Comparison of ENCODE assay signal across 1 cellular context in the genomic region with DNA sequence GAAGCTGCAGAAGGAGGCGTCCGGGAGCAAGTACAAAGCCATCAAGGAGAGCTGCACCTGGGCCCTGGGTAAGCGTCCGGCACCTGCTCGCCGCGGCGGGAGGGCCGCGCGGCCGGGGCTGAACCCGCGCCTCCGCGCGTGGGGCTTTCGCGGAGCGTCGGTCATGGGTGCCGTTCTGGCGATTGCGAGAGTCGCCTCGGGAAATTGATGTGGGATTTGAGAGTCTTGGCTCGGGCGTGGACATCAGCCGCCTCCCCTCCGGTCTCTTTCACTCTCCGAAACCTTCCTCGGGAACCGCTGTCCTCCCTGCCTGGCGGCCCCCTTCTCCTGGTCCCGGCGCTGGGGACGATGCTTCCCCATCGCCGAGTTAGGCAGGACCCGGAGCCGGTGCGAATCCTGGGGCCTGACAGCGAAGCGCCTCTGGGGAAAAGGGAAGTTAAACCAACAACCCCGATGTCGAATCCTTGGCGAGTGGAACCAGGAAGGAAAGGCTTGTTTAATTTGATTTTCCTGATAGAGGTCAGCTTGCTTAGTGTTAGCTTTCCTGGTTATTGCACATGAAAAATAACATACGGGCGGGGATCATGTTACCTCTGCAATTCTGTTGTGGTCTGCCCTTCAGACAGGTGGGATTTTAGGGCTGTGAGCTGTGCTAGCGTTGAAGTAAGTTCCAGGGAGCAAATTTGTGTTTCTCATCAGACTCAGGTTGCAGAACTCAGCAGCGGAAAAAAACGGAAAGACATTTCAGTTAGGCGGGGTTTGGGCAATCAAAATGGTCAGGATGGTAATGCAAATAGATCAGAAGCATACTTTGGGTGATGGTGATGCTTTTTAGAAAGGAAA.
A peak's percentile ranks its signal among the peaks of the same experiment; 100 is the strongest.
TF ChIP-seq lines count a peak whose summit lies in the region.

No MANE protein-coding gene starts in this region.

TF ChIP-seq in HepG2, 621 proteins besides CTCF, POLR2A, EP300 and RAD21 (continued from another document and continues in another):
- TF ChIP-seq, protein P1, sequence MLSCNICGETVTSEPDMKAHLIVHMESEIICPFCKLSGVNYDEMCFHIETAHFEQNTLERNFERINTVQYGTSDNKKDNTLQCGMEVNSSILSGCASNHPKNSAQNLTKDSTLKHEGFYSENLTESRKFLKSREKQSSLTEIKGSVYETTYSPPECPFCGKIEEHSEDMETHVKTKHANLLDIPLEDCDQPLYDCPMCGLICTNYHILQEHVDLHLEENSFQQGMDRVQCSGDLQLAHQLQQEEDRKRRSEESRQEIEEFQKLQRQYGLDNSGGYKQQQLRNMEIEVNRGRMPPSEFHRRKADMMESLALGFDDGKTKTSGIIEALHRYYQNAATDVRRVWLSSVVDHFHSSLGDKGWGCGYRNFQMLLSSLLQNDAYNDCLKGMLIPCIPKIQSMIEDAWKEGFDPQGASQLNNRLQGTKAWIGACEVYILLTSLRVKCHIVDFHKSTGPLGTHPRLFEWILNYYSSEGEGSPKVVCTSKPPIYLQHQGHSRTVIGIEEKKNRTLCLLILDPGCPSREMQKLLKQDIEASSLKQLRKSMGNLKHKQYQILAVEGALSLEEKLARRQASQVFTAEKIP (CRISPR knock-in tag; IDR thresholded peaks at IDR 0.05; ENCODE audit: borderline replicate concordance): no peak
- TF ChIP-seq ZNF510 (CRISPR knock-in tag; IDR thresholded peaks at IDR 0.05; ENCODE audit: low read depth) (no peak), RBAK (CRISPR knock-in tag; IDR thresholded peaks at IDR 0.05) (no peak), PAF1 (CRISPR knock-in tag; IDR thresholded peaks at IDR 0.05) (no peak), EZH2 (conservative IDR thresholded peaks at IDR 0.05; ENCODE audit: low read depth, low read length) (peak; percentile 84), ZNF12 (CRISPR knock-in tag; IDR thresholded peaks at IDR 0.05) (no peak), ZNF891 (CRISPR knock-in tag; IDR thresholded peaks at IDR 0.05) (no peak), ZNF678 (CRISPR knock-in tag; IDR thresholded peaks at IDR 0.05) (no peak), ZNF792 (CRISPR knock-in tag; IDR thresholded peaks at IDR 0.05) (0 out of 2 replicates have a peak, but pooled peaks have one; percentile 14), JUND (CRISPR knock-in tag; IDR thresholded peaks at IDR 0.05) (peak; percentile 19; the same call in 1 of the 2 replicates), TBL1XR1 (IDR thresholded peaks at IDR 0.05; ENCODE audit: borderline replicate concordance, low read length, partially characterized antibody) (no peak), NCOA1 (CRISPR knock-in tag; IDR thresholded peaks at IDR 0.05) (no peak; the same call in 1 of the 2 replicates), ZNF687 (CRISPR knock-in tag; IDR thresholded peaks at IDR 0.05) (peak; percentile 64; the same call in 1 of the 2 replicates), ZNF234 (CRISPR knock-in tag; conservative IDR thresholded peaks at IDR 0.05) (no peak; the same call in 1 of the 2 replicates), MEIS2 (CRISPR knock-in tag; IDR thresholded peaks at IDR 0.05) (no peak), HBP1 (CRISPR knock-in tag; IDR thresholded peaks at IDR 0.05; ENCODE audit: low read depth) (no peak), EEA1 (CRISPR knock-in tag; IDR thresholded peaks at IDR 0.05; ENCODE audit: borderline replicate concordance) (no peak), ZNF513 (CRISPR knock-in tag; conservative IDR thresholded peaks at IDR 0.05) (no peak), ZNF790 (CRISPR knock-in tag; IDR thresholded peaks at IDR 0.05; ENCODE audit: borderline replicate concordance) (no peak), ZNF280B (CRISPR knock-in tag; IDR thresholded peaks at IDR 0.05; ENCODE audit: borderline replicate concordance) (no peak), RBM39 (IDR thresholded peaks at IDR 0.05; ENCODE audit: low read depth, low read length, poor library complexity, severe bottlenecking) (peak; percentile 59), KDM1A (CRISPR knock-in tag; IDR thresholded peaks at IDR 0.05) (0 out of 2 replicates have a peak, but pooled peaks have one; percentile 13), MAF1 (CRISPR knock-in tag; IDR thresholded peaks at IDR 0.05; ENCODE audit: borderline replicate concordance) (no peak), ZNF841 (CRISPR knock-in tag; IDR thresholded peaks at IDR 0.05; ENCODE audit: borderline replicate concordance) (no peak), ZNF556 (CRISPR knock-in tag; IDR thresholded peaks at IDR 0.05; ENCODE audit: borderline replicate concordance) (no peak), ZNF264 (CRISPR knock-in tag; IDR thresholded peaks at IDR 0.05) (no peak), ZNF766 (CRISPR knock-in tag; IDR thresholded peaks at IDR 0.05; ENCODE audit: borderline replicate concordance) (no peak), ZFP82 (CRISPR knock-in tag; IDR thresholded peaks at IDR 0.05; ENCODE audit: borderline replicate concordance) (0 out of 2 replicates have a peak, but pooled peaks have one; percentile 15), RFXAP (CRISPR knock-in tag; IDR thresholded peaks at IDR 0.05; ENCODE audit: borderline replicate concordance) (no peak), HOXA9 (CRISPR knock-in tag; IDR thresholded peaks at IDR 0.05; ENCODE audit: borderline replicate concordance) (no peak), GMEB2 (CRISPR knock-in tag; IDR thresholded peaks at IDR 0.05; ENCODE audit: low read depth) (no peak), ZNF652 (CRISPR knock-in tag; IDR thresholded peaks at IDR 0.05; ENCODE audit: borderline replicate concordance, low read depth) (no peak), ZNF441 (CRISPR knock-in tag; IDR thresholded peaks at IDR 0.05; ENCODE audit: borderline replicate concordance) (no peak), ZNF576 (CRISPR knock-in tag; IDR thresholded peaks at IDR 0.05) (no peak), PLRG1 (conservative IDR thresholded peaks at IDR 0.05) (no peak), POGZ (CRISPR knock-in tag; IDR thresholded peaks at IDR 0.05) (no peak)
- TF ChIP-seq, protein P2, sequence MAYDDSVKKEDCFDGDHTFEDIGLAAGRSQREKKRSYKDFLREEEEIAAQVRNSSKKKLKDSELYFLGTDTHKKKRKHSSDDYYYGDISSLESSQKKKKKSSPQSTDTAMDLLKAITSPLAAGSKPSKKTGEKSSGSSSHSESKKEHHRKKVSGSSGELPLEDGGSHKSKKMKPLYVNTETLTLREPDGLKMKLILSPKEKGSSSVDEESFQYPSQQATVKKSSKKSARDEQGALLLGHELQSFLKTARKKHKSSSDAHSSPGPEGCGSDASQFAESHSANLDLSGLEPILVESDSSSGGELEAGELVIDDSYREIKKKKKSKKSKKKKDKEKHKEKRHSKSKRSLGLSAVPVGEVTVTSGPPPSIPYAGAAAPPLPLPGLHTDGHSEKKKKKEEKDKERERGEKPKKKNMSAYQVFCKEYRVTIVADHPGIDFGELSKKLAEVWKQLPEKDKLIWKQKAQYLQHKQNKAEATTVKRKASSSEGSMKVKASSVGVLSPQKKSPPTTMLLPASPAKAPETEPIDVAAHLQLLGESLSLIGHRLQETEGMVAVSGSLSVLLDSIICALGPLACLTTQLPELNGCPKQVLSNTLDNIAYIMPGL (CRISPR knock-in tag; IDR thresholded peaks at IDR 0.05; ENCODE audit: borderline replicate concordance in 1 of 2, low read depth in 1 of 2): peak in 1 of 2 experiments; percentile 2; a peak in 1 of 4 replicates
- TF ChIP-seq, protein P3, sequence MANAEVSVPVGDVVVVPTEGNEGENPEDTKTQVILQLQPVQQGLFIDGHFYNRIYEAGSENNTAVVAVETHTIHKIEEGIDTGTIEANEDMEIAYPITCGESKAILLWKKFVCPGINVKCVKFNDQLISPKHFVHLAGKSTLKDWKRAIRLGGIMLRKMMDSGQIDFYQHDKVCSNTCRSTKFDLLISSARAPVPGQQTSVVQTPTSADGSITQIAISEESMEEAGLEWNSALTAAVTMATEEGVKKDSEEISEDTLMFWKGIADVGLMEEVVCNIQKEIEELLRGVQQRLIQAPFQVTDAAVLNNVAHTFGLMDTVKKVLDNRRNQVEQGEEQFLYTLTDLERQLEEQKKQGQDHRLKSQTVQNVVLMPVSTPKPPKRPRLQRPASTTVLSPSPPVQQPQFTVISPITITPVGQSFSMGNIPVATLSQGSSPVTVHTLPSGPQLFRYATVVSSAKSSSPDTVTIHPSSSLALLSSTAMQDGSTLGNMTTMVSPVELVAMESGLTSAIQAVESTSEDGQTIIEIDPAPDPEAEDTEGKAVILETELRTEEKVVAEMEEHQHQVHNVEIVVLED (CRISPR knock-in tag; IDR thresholded peaks at IDR 0.05; ENCODE audit: borderline replicate concordance): no peak
